In genomic region chr19:4487572-4487971, GRCh38 we compare ENCODE assay signal across 2 cellular contexts.
TF ChIP-seq lines count a peak whose summit lies in the region.

No MANE protein-coding gene starts in this region.

TF ChIP-seq in SK-N-SH, 30 proteins besides CTCF, POLR2A, EP300 and RAD21:
- TF ChIP-seq TAF1 (IDR thresholded peaks at IDR 0.05; ENCODE audit: borderline replicate concordance, low read depth, low read length) (no peak), SMC3 (IDR thresholded peaks at IDR 0.05; ENCODE audit: low read depth, low read length) (no peak), PBX3 (IDR thresholded peaks at IDR 0.05) (no peak), TCF12 (IDR thresholded peaks at IDR 0.05) (no peak), IRF3 (IDR thresholded peaks at IDR 0.05; ENCODE audit: low read depth, low read length) (no peak), GABPA (IDR thresholded peaks at IDR 0.05; ENCODE audit: low read depth) (no peak), ELF1 (IDR thresholded peaks at IDR 0.05) (no peak), FOXM1 (IDR thresholded peaks at IDR 0.05; ENCODE audit: low read depth) (no peak), MXI1 (IDR thresholded peaks at IDR 0.05; ENCODE audit: low read depth, low read length) (no peak), REST (IDR thresholded peaks at IDR 0.05; ENCODE audit: low read depth, low read length) (no peak), MAX (IDR thresholded peaks at IDR 0.05; ENCODE audit: low read depth) (no peak), JUND (IDR thresholded peaks at IDR 0.05) (no peak), GATA2 (CRISPR knock-in tag; IDR thresholded peaks at IDR 0.05) (no peak), CHD2 (IDR thresholded peaks at IDR 0.05; ENCODE audit: low read length, partially characterized antibody) (no peak), NFIC (IDR thresholded peaks at IDR 0.05; ENCODE audit: borderline replicate concordance) (no peak), MEF2A (IDR thresholded peaks at IDR 0.05; ENCODE audit: borderline replicate concordance, low read depth) (no peak), RFX5 (IDR thresholded peaks at IDR 0.05; ENCODE audit: low read length) (no peak), RXRA (IDR thresholded peaks at IDR 0.05; ENCODE audit: borderline replicate concordance, low read depth) (no peak)
- TF ChIP-seq, protein P1, sequence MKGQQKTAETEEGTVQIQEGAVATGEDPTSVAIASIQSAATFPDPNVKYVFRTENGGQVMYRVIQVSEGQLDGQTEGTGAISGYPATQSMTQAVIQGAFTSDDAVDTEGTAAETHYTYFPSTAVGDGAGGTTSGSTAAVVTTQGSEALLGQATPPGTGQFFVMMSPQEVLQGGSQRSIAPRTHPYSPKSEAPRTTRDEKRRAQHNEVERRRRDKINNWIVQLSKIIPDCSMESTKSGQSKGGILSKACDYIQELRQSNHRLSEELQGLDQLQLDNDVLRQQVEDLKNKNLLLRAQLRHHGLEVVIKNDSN (IDR thresholded peaks at IDR 0.05; ENCODE audit: borderline replicate concordance, low read depth): no peak
- TF ChIP-seq, protein P2, sequence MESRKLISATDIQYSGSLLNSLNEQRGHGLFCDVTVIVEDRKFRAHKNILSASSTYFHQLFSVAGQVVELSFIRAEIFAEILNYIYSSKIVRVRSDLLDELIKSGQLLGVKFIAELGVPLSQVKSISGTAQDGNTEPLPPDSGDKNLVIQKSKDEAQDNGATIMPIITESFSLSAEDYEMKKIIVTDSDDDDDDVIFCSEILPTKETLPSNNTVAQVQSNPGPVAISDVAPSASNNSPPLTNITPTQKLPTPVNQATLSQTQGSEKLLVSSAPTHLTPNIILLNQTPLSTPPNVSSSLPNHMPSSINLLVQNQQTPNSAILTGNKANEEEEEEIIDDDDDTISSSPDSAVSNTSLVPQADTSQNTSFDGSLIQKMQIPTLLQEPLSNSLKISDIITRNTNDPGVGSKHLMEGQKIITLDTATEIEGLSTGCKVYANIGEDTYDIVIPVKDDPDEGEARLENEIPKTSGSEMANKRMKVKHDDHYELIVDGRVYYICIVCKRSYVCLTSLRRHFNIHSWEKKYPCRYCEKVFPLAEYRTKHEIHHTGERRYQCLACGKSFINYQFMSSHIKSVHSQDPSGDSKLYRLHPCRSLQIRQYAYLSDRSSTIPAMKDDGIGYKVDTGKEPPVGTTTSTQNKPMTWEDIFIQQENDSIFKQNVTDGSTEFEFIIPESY (IDR thresholded peaks at IDR 0.05; ENCODE audit: borderline replicate concordance, low read depth): no peak

TF ChIP-seq in SK-N-SH treated with all-trans-retinoic acid at 6 μM for 48 hours, 23 proteins besides CTCF, POLR2A, EP300 and RAD21:
- TF ChIP-seq CSDC2 (CRISPR knock-in tag; IDR thresholded peaks at IDR 0.05): no peak
- TF ChIP-seq, protein P3, sequence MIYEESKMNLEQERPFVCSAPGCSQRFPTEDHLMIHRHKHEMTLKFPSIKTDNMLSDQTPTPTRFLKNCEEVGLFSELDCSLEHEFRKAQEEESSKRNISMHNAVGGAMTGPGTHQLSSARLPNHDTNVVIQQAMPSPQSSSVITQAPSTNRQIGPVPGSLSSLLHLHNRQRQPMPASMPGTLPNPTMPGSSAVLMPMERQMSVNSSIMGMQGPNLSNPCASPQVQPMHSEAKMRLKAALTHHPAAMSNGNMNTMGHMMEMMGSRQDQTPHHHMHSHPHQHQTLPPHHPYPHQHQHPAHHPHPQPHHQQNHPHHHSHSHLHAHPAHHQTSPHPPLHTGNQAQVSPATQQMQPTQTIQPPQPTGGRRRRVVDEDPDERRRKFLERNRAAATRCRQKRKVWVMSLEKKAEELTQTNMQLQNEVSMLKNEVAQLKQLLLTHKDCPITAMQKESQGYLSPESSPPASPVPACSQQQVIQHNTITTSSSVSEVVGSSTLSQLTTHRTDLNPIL (CRISPR knock-in tag; IDR thresholded peaks at IDR 0.05; ENCODE audit: low read depth): no peak
- TF ChIP-seq, protein P4, sequence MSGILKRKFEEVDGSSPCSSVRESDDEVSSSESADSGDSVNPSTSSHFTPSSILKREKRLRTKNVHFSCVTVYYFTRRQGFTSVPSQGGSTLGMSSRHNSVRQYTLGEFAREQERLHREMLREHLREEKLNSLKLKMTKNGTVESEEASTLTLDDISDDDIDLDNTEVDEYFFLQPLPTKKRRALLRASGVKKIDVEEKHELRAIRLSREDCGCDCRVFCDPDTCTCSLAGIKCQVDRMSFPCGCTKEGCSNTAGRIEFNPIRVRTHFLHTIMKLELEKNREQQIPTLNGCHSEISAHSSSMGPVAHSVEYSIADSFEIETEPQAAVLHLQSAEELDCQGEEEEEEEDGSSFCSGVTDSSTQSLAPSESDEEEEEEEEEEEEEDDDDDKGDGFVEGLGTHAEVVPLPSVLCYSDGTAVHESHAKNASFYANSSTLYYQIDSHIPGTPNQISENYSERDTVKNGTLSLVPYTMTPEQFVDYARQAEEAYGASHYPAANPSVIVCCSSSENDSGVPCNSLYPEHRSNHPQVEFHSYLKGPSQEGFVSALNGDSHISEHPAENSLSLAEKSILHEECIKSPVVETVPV (CRISPR knock-in tag; IDR thresholded peaks at IDR 0.05): no peak
